In genomic region chr5:96661101-96661840, GRCh38 we compare ENCODE assay signal across 8 cellular contexts. TPM values are rescaled to one million over a fixed set of nuclear protein-coding genes. Genes with fewer than 3 reads are reported as not detected.
A peak's percentile ranks its signal among the peaks of the same experiment; 100 is the strongest.
DNase-seq lines count a peak whose midpoint lies in the region; ATAC-seq and TF ChIP-seq lines count a peak whose summit lies in the region.

No MANE protein-coding gene starts in this region.

- peaks cover 37 to 46% (median 40%) of the 10 kb centered on the region in 3 donors for H3K4me1 Mint-ChIP-seq in IgD-negative memory B cell

- peak overlapping the region; percentile 95 to 99 (median 97) for H3K27ac Mint-ChIP-seq in IgD-negative memory B cell

- H3K4me3 Mint-ChIP-seq in IgD-negative memory B cell = peak overlapping the region; percentile 98 to 99 (median 99)

- peak overlapping the region; percentile 92 for H3K4me3 ChIP-seq in BJ (ENCODE audit: low read depth, low read length)
- peak overlapping the region; percentile 93 for H3K4me3 ChIP-seq in endocrine pancreas (ENCODE audit: control insufficient read depth, insufficient read depth, low read length)
- H3K4me3 ChIP-seq in testis = peak overlapping the region; percentile 87 to 91

- no peaks in the 10 kb centered on the region for H3K9me3 Mint-ChIP-seq in IgD-negative memory B cell

- DNase-seq in BJ (ENCODE audit: low read depth) (no peak), mucosa of gallbladder (ENCODE audit: low spot score) (peak; percentile 33), testis (peak; percentile 40), omental fat pad (ENCODE audit: low spot score) (no peak)
- peak; percentile 31 for DNase-seq in activated CD4-positive, alpha-beta T cell treated with anti-CD3 and anti-CD28 coated beads, Interleukin-2, amount 50 U/mL, for 1 hour

- H3K27me3 Mint-ChIP-seq in IgD-negative memory B cell = peaks cover 1% of the 10 kb centered on the region

- POLR2A ChIA-PET in BJ (lab: Charles Lee) = interaction anchor here (0.6 to 1.3 kb wide), 3 partner anchors 30 to 580 kb away, joined by 3 to 4 read pairs (median 3); no protein-coding TSS in a partner anchor

- intact Hi-C loops in testis (cut with DNase I; ENCODE audit: low total_unique reads) = no loop called here

- peak overlapping the region; percentile 95 to 96 for H3K27ac ChIP-seq in testis

- H3K27me3 ChIP-seq in BJ (ENCODE audit: control insufficient read depth, insufficient read depth, low read length) = no peaks in the 10 kb centered on the region
- no peaks in the 10 kb centered on the region for H3K27me3 ChIP-seq in endocrine pancreas (ENCODE audit: control insufficient read depth, insufficient read depth, low read length)
- H3K27me3 ChIP-seq in testis = no peaks in the 10 kb centered on the region

- peaks cover 2% of the 10 kb centered on the region for H3K36me3 Mint-ChIP-seq in IgD-negative memory B cell

- no peak for TF ChIP-seq POLR2A in testis (IDR thresholded peaks at IDR 0.05)

- CTCF ChIA-PET in BJ (lab: Yijun Ruan, JAX) = interaction anchor here (1.2 to 2.5 kb wide), 3 partner anchors 31 to 47 kb away, joined by 3 to 14 read pairs (median 4); no protein-coding TSS in a partner anchor

- WGBS in testis, 2 donors = 2% methylated on average over 20 of the region's 20 CpGs

- H3K4me1 ChIP-seq in endocrine pancreas (ENCODE audit: control insufficient read depth, insufficient read depth, low read length) (no peaks in the 10 kb centered on the region), testis (peaks cover 10% of the 10 kb centered on the region)

- H3K9me3 ChIP-seq in endocrine pancreas (ENCODE audit: control insufficient read depth, low read length) (no peaks in the 10 kb centered on the region), testis (no peaks in the 10 kb centered on the region)

- TF ChIP-seq CTCF in BJ (IDR thresholded peaks at IDR 0.05; ENCODE audit: insufficient read depth, low read depth, low read length) (no peak), testis (IDR thresholded peaks at IDR 0.05) (no peak), omental fat pad (IDR thresholded peaks at IDR 0.05) (no peak)

- H3K36me3 ChIP-seq in BJ (ENCODE audit: control insufficient read depth, insufficient read depth, low read length) (no peaks in the 10 kb centered on the region), endocrine pancreas (ENCODE audit: control insufficient read depth, insufficient read depth, low read length) (no peaks in the 10 kb centered on the region), testis (ENCODE audit: low read depth, missing control alignments) (no peaks in the 10 kb centered on the region)

- ATAC-seq in GM19452 (IDR thresholded peaks at IDR 0.05; ENCODE audit: unreplicated experiment) (peak; percentile 23), omental fat pad (ENCODE audit: low FRiP score) (no peak)

- H3K9ac ChIP-seq in endocrine pancreas (ENCODE audit: control insufficient read depth, insufficient read depth, low read length) = peak overlapping the region; percentile 56

RNA-seq across cellular contexts. Expression of gene CAST, which starts 0.9 kb away (rescaled TPM):
- polyA plus RNA-seq in BJ (2011; rRNA removed) = 112 and 157 TPM in 2 replicates
- polyA minus RNA-seq in BJ (2011; rRNA and poly(A)+ RNA removed) = 66.3 and 74.2 TPM in 2 replicates
- 71.7 TPM for polyA plus RNA-seq in IgD-negative memory B cell
- 173 TPM for total RNA-seq in mucosa of gallbladder
- total RNA-seq in testis = 100 to 1,000 TPM; 241 to 260 TPM
- 195 TPM for polyA plus RNA-seq in testis (ENCODE audit: insufficient read depth, low read depth, low replicate concordance)
- 100 to 1,000 TPM; 224 to 362 (median 285) TPM for total RNA-seq in omental fat pad

Comparison
In these comparisons a context has a peak if more than half of its experiments do, and no peak if none do; other contexts are left out.
1. DNase-seq: peak in activated CD4-positive, alpha-beta T cell treated with anti-CD3 and anti-CD28 coated beads, Interleukin-2, amount 50 U/mL, for 1 hour (single experiment), mucosa of gallbladder (single experiment) and testis (single experiment); none in BJ (single experiment) and omental fat pad (single experiment).
2. Peak in every context shown above with its lines, with median percentiles within 50 percentile points of each other: H3K4me3 ChIP-seq.